ENCODE assay signal across 8 cellular contexts in genomic region chr6:144150673-144151009, GRCh38. TPM values are rescaled to one million over a fixed set of nuclear protein-coding genes. Genes with fewer than 3 reads are reported as not detected.
DNase-seq lines count a peak whose midpoint lies in the region; ATAC-seq and TF ChIP-seq lines count a peak whose summit lies in the region.

No MANE protein-coding gene starts in this region.

- ATAC-seq in GM21825 (IDR thresholded peaks at IDR 0.05; ENCODE audit: unreplicated experiment): no peak

- peak overlapping the region; percentile 87 for H3K4me3 Mint-ChIP-seq in activated naive CD8-positive, alpha-beta T cell treated with anti-CD3 and anti-CD28 coated beads for 36 hours

- H3K4me2 ChIP-seq in OCI-LY7 (ENCODE audit: low read length): peak overlapping the region; percentile 62

- no peaks in the 10 kb centered on the region for H3K36me3 ChIP-seq in OCI-LY7 (ENCODE audit: insufficient read depth, low read length)
- no peaks in the 10 kb centered on the region for H3K36me3 ChIP-seq in iPS-18a (ENCODE audit: control insufficient read depth, low read depth, low read length)

- no peaks in the 10 kb centered on the region for H3K9me2 ChIP-seq in OCI-LY7 (ENCODE audit: insufficient read depth, low read length)

- H4K20me1 ChIP-seq in OCI-LY7 (ENCODE audit: insufficient read depth, low read length): no peaks in the 10 kb centered on the region

- TF ChIP-seq CTCF in AG04450 (IDR thresholded peaks at IDR 0.05; ENCODE audit: low read depth, low read length): peak; percentile 32
- TF ChIP-seq CTCF in GM20000 (IDR thresholded peaks at IDR 0.05; ENCODE audit: extremely low read depth, missing control alignments): peak; percentile 17
- no peak; the same call in 1 of the 2 replicates for TF ChIP-seq CTCF in OCI-LY7 (conservative IDR thresholded peaks at IDR 0.05; ENCODE audit: low read length)

- intact Hi-C loops in OCI-LY7 (cut with micrococcal nuclease; ENCODE audit: unreplicated experiment): loop anchor here (1.0 kb wide), 1 partner anchor 66 kb away; no protein-coding TSS in a partner anchor

- H3K9me3 ChIP-seq in AG04450 (ENCODE audit: control insufficient read depth, insufficient read depth, low read length) (no peaks in the 10 kb centered on the region), OCI-LY7 (ENCODE audit: low read length) (no peaks in the 10 kb centered on the region), iPS-18a (ENCODE audit: control insufficient read depth, low read depth, low read length) (no peaks in the 10 kb centered on the region)

- H3K4me1 Mint-ChIP-seq in activated naive CD8-positive, alpha-beta T cell treated with anti-CD3 and anti-CD28 coated beads for 36 hours: peaks cover 43% of the 10 kb centered on the region

- no peaks in the 10 kb centered on the region for H3K27me3 Mint-ChIP-seq in activated naive CD8-positive, alpha-beta T cell treated with anti-CD3 and anti-CD28 coated beads for 36 hours

- CTCF ChIA-PET in AG04450 (lab: Charles Lee): no interaction called here
- CTCF ChIA-PET in OCI-LY7 (lab: Charles Lee; ENCODE audit: unreplicated experiment): no interaction called here

- POLR2A ChIA-PET in AG04450 (lab: Yijun Ruan, JAX): interaction anchor here (0.6 kb wide), 1 partner anchor 24 kb away, joined by 4 read pairs; no protein-coding TSS in a partner anchor
- POLR2A ChIA-PET in OCI-LY7 (lab: Charles Lee): interaction anchor here (1.0 kb wide), 1 partner anchor 55 kb away, joined by 3 read pairs; the partner anchor contains the start of gene SF3B5

- no TSS peak for BruUV-seq in OCI-LY7 (replicated peaks; lab: Mats Ljungman, UMichigan)

- no peak overlapping the region for H3K27ac ChIP-seq in AG04450 (ENCODE audit: low read depth, low read length)
- no peak overlapping the region for H3K27ac ChIP-seq in OCI-LY7 (ENCODE audit: low read depth, low read length, poor library complexity, severe bottlenecking)
- no peak overlapping the region for H3K27ac ChIP-seq in iPS-18a (ENCODE audit: low read length)

- H2AFZ ChIP-seq in OCI-LY7 (ENCODE audit: low read length): peak overlapping the region; percentile 76; the same call in 1 of the 2 replicates

- H3K4me1 ChIP-seq in OCI-LY7 (ENCODE audit: insufficient read depth, low read length, poor library complexity, severe bottlenecking) (no peaks in the 10 kb centered on the region), iPS-18a (ENCODE audit: control insufficient read depth, low read depth, low read length) (peaks cover 4% of the 10 kb centered on the region)

- H3K27me3 ChIP-seq in AG04450 (ENCODE audit: control insufficient read depth, insufficient read depth, low read length) (peaks cover 12% of the 10 kb centered on the region), iPS-18a (ENCODE audit: control insufficient read depth, insufficient read depth, low read length) (peaks cover 54% of the 10 kb centered on the region)

- peaks cover 42% of the 10 kb centered on the region for H3K36me3 Mint-ChIP-seq in activated naive CD8-positive, alpha-beta T cell treated with anti-CD3 and anti-CD28 coated beads for 36 hours

- peak overlapping the region; percentile 97 for H3K27ac Mint-ChIP-seq in activated naive CD8-positive, alpha-beta T cell treated with anti-CD3 and anti-CD28 coated beads for 36 hours

- H3K4me3 ChIP-seq in AG04450 (ENCODE audit: low read depth, low read length): peak overlapping the region; percentile 72
- peak overlapping the region; percentile 64 for H3K4me3 ChIP-seq in OCI-LY7 (ENCODE audit: low read depth, low read length, poor library complexity, severe bottlenecking)
- peak overlapping the region; percentile 75 for H3K4me3 ChIP-seq in iPS-18a (ENCODE audit: low read length)

- DNase-seq in AG04450 (ENCODE audit: low read depth, low spot score) (no peak), GM20000 (ENCODE audit: low spot score) (peak; percentile 34), OCI-LY7 (ENCODE audit: low spot score) (peak; percentile 11), epidermal melanocyte (ENCODE audit: insufficient read length, low spot score) (no peak)
- DNase-seq in activated naive CD8-positive, alpha-beta T cell treated with anti-CD3 and anti-CD28 coated beads for 36 hours: peak; percentile 48
- DNase-seq in stimulated activated CD4-positive, alpha-beta T cell treated with anti-CD3 and anti-CD28 coated beads, Interleukin-2, amount 100 ng/mL, for 24 hours: peak; percentile 47 to 54

- no peaks in the 10 kb centered on the region for H3K79me2 ChIP-seq in OCI-LY7 (ENCODE audit: insufficient read depth, low read depth, low read length)

- H3K9me3 Mint-ChIP-seq in activated naive CD8-positive, alpha-beta T cell treated with anti-CD3 and anti-CD28 coated beads for 36 hours: no peaks in the 10 kb centered on the region

- no peak overlapping the region for H3K9ac ChIP-seq in iPS-18a (ENCODE audit: low read length)

RNA-seq across cellular contexts. Expression of gene STX11, which starts 0.3 kb away (rescaled TPM):
- polyA plus RNA-seq in AG04450 (2011; rRNA removed): 0.16 and 0.17 TPM in 2 replicates
- polyA minus RNA-seq in AG04450 (2011; rRNA and poly(A)+ RNA removed): 0.18 TPM in 1 of 2 replicates, not detected in the other
- 0.16 and 0.21 TPM in 2 replicates for total RNA-seq in OCI-LY7 (2014; rRNA removed; shearing (Covaris generic))
- 1.1 and 1.3 TPM in 2 replicates for total RNA-seq in OCI-LY7 (2022)
- total RNA-seq in activated naive CD8-positive, alpha-beta T cell treated with anti-CD3 and anti-CD28 coated beads for 36 hours: 10 to 100 TPM; 38.5 to 39.0 TPM

RNA-seq across cellular contexts. Expression of gene SF3B5, which starts 55.3 kb away (rescaled TPM):
- 152 and 200 TPM in 2 replicates for polyA plus RNA-seq in AG04450 (2011; rRNA removed)
- 121 and 210 TPM in 2 replicates for polyA minus RNA-seq in AG04450 (2011; rRNA and poly(A)+ RNA removed)
- total RNA-seq in OCI-LY7 (2014; rRNA removed; shearing (Covaris generic)): 132 and 187 TPM in 2 replicates
- 110 and 135 TPM in 2 replicates for total RNA-seq in OCI-LY7 (2022)
- total RNA-seq in activated naive CD8-positive, alpha-beta T cell treated with anti-CD3 and anti-CD28 coated beads for 36 hours: 100 to 1,000 TPM; 258 to 260 TPM

Comparison
In these comparisons a context has a peak if more than half of its experiments do, and no peak if none do; other contexts are left out.
1. DNase-seq: peak in GM20000 (single experiment), OCI-LY7 (single experiment), activated naive CD8-positive, alpha-beta T cell treated with anti-CD3 and anti-CD28 coated beads for 36 hours (single experiment) and stimulated activated CD4-positive, alpha-beta T cell treated with anti-CD3 and anti-CD28 coated beads, Interleukin-2, amount 100 ng/mL, for 24 hours (2 of 2); none in AG04450 (single experiment) and epidermal melanocyte (single experiment).
2. RNA of gene STX11, which starts 0.3 kb away (total RNA-seq): 38.5 to 39.0 TPM in activated naive CD8-positive, alpha-beta T cell treated with anti-CD3 and anti-CD28 coated beads for 36 hours; 0.16 to 1.3 TPM in OCI-LY7; every median in the first group is over 10 times any median in the second.
3. Peak in every context shown above with its lines, with median percentiles within 50 percentile points of each other: H3K4me3 ChIP-seq.